Comparison of ENCODE assay signal across 10 cellular contexts in the genomic region with DNA sequence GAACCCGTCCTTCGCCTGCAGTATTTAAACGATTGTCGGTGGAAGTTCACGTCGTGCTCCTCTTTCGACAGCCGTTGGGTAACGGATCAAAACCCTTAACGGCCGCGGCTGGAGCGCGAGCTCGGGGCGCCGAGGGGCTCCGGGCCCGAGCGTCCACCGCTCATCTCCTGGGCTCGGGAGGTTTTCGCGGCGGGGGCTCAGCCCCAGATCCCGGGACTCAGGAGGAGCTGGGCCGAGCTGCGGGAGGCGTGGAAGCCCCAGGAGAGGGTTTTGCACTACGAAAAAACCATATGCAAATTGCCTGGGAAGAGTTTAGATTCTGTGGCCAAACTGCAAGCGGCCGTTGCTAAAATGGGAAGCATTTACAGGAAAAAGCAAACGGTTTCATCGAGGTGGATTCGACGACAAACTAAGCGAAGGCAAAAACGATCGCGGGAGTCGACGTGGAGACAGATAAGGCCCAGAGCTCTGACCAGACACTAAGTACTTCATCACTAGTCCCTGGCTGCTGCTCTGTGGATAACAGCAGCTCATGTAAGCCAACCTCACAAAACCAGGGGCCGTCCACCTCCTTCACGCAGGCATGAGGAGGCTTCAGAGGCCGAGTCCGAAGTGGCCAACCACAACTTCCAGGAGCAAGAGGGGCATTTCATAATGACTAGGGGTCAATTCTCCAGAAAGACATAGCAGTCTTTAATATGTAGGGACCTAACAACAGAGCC.
DNase-seq lines count a peak whose midpoint lies in the region; ATAC-seq, FAIRE-seq and TF ChIP-seq lines count a peak whose summit lies in the region.
"Had no signal": no experiment of that assay in that cellular context is flagged by ENCODE, and none has a peak within 500 bp of the region (broad histone marks: within the 10 kb centered on the region; RNA-seq: fewer than 3 reads in every experiment).

No MANE protein-coding gene starts in this region.

- no peaks in the 10 kb centered on the region for H4K20me1 ChIP-seq in GM12878 (ENCODE audit: control insufficient read depth, insufficient read depth)

- H3K27ac ChIP-seq in GM12878 (ENCODE audit: control insufficient read depth, insufficient read depth), result no peak overlapping the region
- no peak overlapping the region for H3K27ac ChIP-seq in iPS DF 6.9 (ENCODE audit: low read length)
- H3K27ac ChIP-seq in rectal smooth muscle tissue (ENCODE audit: low read depth, low read length), result no peak overlapping the region
- H3K27ac ChIP-seq: KMS-11 had no signal

- H3K79me2 ChIP-seq in GM12878 (ENCODE audit: control insufficient read depth, insufficient read depth, low read length), result no peaks in the 10 kb centered on the region

- SMC1A ChIA-PET in GM12878 (lab: Charles Lee; ENCODE audit: uncharacterized antibody, unreplicated experiment), result interaction anchor here (0.7 kb wide), 1 partner anchor 75 kb away, joined by 3 read pairs; no protein-coding TSS in a partner anchor

- peak overlapping the region; percentile 89 for H3K4me2 ChIP-seq in GM12878 (ENCODE audit: control insufficient read depth, insufficient read depth)
- H3K4me2 ChIP-seq: KMS-11 had no signal

- H3K4me3 ChIP-seq in GM12878 (peak overlapping the region; percentile 45; the same call in 1 of the 2 replicates), iPS DF 6.9 (ENCODE audit: low read length) (peak overlapping the region; percentile 10; the same call in 1 of the 2 replicates), rectal smooth muscle tissue (ENCODE audit: low read length) (peak overlapping the region; percentile 47)

- ATAC-seq in GM12878, result peak; percentile 34
- ATAC-seq in GM21786 (IDR thresholded peaks at IDR 0.05; ENCODE audit: unreplicated experiment), result no peak

- peak overlapping the region; percentile 22; the same call in 1 of the 2 replicates for H3K9ac ChIP-seq in GM12878 (ENCODE audit: control insufficient read depth, insufficient read depth, low read length)
- no peak overlapping the region for H3K9ac ChIP-seq in rectal smooth muscle tissue (ENCODE audit: low read length)
- H3K9ac ChIP-seq: KMS-11 had no signal

- no peak for FAIRE-seq in GM12878 (lab: Jason Lieb, UNC)

- no peak for TF ChIP-seq POLR2A in GM12878 (IDR thresholded peaks at IDR 0.05; ENCODE audit: low read depth, low read length)

- POLR2A ChIA-PET in GM12878 (lab: Charles Lee), result no interaction called here

- no peak for TF ChIP-seq CTCF in GM12878 (IDR thresholded peaks at IDR 0.05 in 2 of 3, conservative IDR thresholded peaks at IDR 0.05 in 1 of 3; ENCODE audit: control insufficient read depth in 2 of 3, extremely low read depth in 1 of 3, insufficient read depth in 1 of 3, low read depth in 3 of 3, low read length in 3 of 3)

- intact Hi-C loops in GM12878 (cut with micrococcal nuclease; ENCODE audit: unreplicated experiment), result no loop called here

- no peak for TF ChIP-seq RAD21 in GM12878 (IDR thresholded peaks at IDR 0.05; ENCODE audit: insufficient read depth, low read depth, low read length)

- H3K4me1 ChIP-seq in GM12878 (ENCODE audit: control insufficient read depth, insufficient read depth, low read length) (peaks cover 11% of the 10 kb centered on the region), iPS DF 6.9 (ENCODE audit: control insufficient read depth, insufficient read depth, low read length) (peaks cover 2% of the 10 kb centered on the region), rectal smooth muscle tissue (ENCODE audit: control insufficient read depth, insufficient read depth, low read length) (no peaks in the 10 kb centered on the region)

- TF ChIP-seq EP300 in GM12878 (IDR thresholded peaks at IDR 0.05; ENCODE audit: borderline replicate concordance in 1 of 2, control insufficient read depth in 1 of 2, low read depth in 2 of 2, low read length in 2 of 2), result no peak

- CTCF ChIA-PET in GM12878 (lab: Yijun Ruan, JAX), result interaction anchor here (0.6 to 1.3 kb wide), 2 partner anchors 12 to 14 kb away, joined by 3 read pairs; no protein-coding TSS in a partner anchor

- DNase-seq in DMS53 treated with DMSO at 0.1 percent for 48 hours (lab: John Stamatoyannopoulos, UW; ENCODE audit: unreplicated experiment) (peak; percentile 10), GM12878 (ENCODE audit: low read depth, low spot score) (no peak), iPS DF 6.9 (ENCODE audit: low read depth, low spot score) (no peak), DMS153 treated with DMSO at 0.1 percent for 48 hours (lab: John Stamatoyannopoulos, UW; ENCODE audit: unreplicated experiment) (no peak), NCI-H146 treated with DMSO at 0.1 percent for 48 hours (lab: John Stamatoyannopoulos, UW; ENCODE audit: unreplicated experiment) (no peak), NOMO-1 (lab: John Stamatoyannopoulos, UW; ENCODE audit: unreplicated experiment in 2 of 2) (no peak)
- DNase-seq: activated effector memory CD4-positive, alpha-beta T cell treated with Interleukin-2 at 50 U/mL for 16 hours had no signal

- 30% methylated on average over 42 of the region's 46 CpGs for WGBS in GM12878 (ENCODE audit: insufficient coverage, insufficient replicate concordance, low lambda C conversion rate, missing lambda C conversion rate)
- WGBS in iPS DF 6.9 (ENCODE audit: insufficient coverage, insufficient read length), result no CpG with 5 or more reads among the region's 46 CpGs

- no peaks in the 10 kb centered on the region; a peak in 1 of 4 replicates for H3K27me3 ChIP-seq in GM12878 (replicated peaks in 1 of 2; ENCODE audit: control insufficient read depth in 2 of 2, insufficient read depth in 2 of 2, low read length in 1 of 2)
- H3K27me3 ChIP-seq in iPS DF 6.9 (ENCODE audit: control insufficient read depth, insufficient read depth, low read length), result no peaks in the 10 kb centered on the region
- H3K27me3 ChIP-seq in rectal smooth muscle tissue (ENCODE audit: control insufficient read depth, insufficient read depth, low read length), result peaks cover 12% of the 10 kb centered on the region

- H3K36me3 ChIP-seq in GM12878 (ENCODE audit: control insufficient read depth in 2 of 2, insufficient read depth in 2 of 2, low read length in 1 of 2) (no peaks in the 10 kb centered on the region), iPS DF 6.9 (ENCODE audit: control insufficient read depth, insufficient read depth, low read length) (no peaks in the 10 kb centered on the region), rectal smooth muscle tissue (ENCODE audit: control insufficient read depth, insufficient read depth, low read length) (no peaks in the 10 kb centered on the region)

- peak overlapping the region; percentile 59 for H2AFZ ChIP-seq in GM12878 (ENCODE audit: control insufficient read depth, low read depth, low read length)

- RAD21 ChIA-PET in GM12878 (lab: Charles Lee; ENCODE audit: unreplicated experiment), result no interaction called here

- BruUV-seq in GM12878 (replicated peaks; lab: Mats Ljungman, UMichigan), result no TSS peak

- H3K9me3 ChIP-seq in GM12878 (replicated peaks; ENCODE audit: control insufficient read depth, insufficient read depth, low read length), result peaks cover 4% of the 10 kb centered on the region; the same call in 2 of the 3 replicates
- no peaks in the 10 kb centered on the region for H3K9me3 ChIP-seq in iPS DF 6.9 (ENCODE audit: control insufficient read depth, insufficient read depth, low read length)

- in situ Hi-C loops in GM12878 (cut with MboI), result no loop called here

TF ChIP-seq in GM12878, 131 proteins besides CTCF, POLR2A, EP300 and RAD21:
- no peak for TF ChIP-seq SMARCA5 (IDR thresholded peaks at IDR 0.05)
- TF ChIP-seq TBL1XR1 (IDR thresholded peaks at IDR 0.05; ENCODE audit: low read depth, low read length), result no peak
- TF ChIP-seq RBBP5 (conservative IDR thresholded peaks at IDR 0.05), result no peak
- TF ChIP-seq NFIC (IDR thresholded peaks at IDR 0.05; ENCODE audit: low read depth, low read length), result no peak
- peak; percentile 71; the same call in 2 of the 3 replicates for TF ChIP-seq POU2F2 (IDR thresholded peaks at IDR 0.05; ENCODE audit: borderline replicate concordance, low read depth, low read length)
- no peak for TF ChIP-seq KDM1A (IDR thresholded peaks at IDR 0.05; ENCODE audit: borderline replicate concordance)
- TF ChIP-seq, protein P1, sequence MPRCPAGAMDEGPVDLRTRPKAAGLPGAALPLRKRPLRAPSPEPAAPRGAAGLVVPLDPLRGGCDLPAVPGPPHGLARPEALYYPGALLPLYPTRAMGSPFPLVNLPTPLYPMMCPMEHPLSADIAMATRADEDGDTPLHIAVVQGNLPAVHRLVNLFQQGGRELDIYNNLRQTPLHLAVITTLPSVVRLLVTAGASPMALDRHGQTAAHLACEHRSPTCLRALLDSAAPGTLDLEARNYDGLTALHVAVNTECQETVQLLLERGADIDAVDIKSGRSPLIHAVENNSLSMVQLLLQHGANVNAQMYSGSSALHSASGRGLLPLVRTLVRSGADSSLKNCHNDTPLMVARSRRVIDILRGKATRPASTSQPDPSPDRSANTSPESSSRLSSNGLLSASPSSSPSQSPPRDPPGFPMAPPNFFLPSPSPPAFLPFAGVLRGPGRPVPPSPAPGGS (IDR thresholded peaks at IDR 0.05; ENCODE audit: borderline replicate concordance, insufficient read depth, low read depth, low read length, poor library complexity, severe bottlenecking), result no peak
